Comparison of ENCODE assay signal across 22 cellular contexts in the genomic region with DNA sequence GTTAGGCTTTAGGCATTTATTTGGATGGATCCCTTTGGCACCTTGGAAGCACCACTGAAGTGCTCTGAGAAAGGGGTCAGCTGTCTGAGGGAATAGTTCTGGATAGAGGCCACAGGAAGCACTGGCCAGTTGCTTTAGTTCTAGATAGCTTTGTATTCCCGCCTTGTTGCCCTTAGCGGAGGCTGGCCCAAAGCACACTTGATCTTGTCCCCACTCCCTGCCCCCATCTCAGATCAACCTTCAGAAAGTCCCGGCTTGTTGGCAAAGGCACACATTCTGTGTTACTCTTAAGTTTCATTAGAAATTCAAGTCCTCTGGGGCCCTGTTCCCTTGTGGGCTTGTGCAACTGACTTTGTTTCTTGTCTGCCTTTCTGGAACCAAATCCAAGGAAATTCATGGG. TPM values are rescaled to one million over a fixed set of nuclear protein-coding genes. Genes with fewer than 3 reads are reported as not detected.
DNase-seq lines count a peak whose midpoint lies in the region; ATAC-seq and TF ChIP-seq lines count a peak whose summit lies in the region.
"Had no signal": no experiment of that assay in that cellular context is flagged by ENCODE, and none has a peak within 500 bp of the region (broad histone marks: within the 10 kb centered on the region; RNA-seq: fewer than 3 reads in every experiment).

No MANE protein-coding gene starts in this region.

- no peak overlapping the region for H3K9ac ChIP-seq in HUES64 (ENCODE audit: low read depth, low read length)

- ATAC-seq in thoracic aorta (ENCODE audit: insufficient number of reproducible peaks, low FRiP score, low read depth), result no peak
- no peak for ATAC-seq in GM18867 (IDR thresholded peaks at IDR 0.05; ENCODE audit: unreplicated experiment)
- ATAC-seq: PC-3, SK-N-SH treated with all-trans-retinoic acid at 6 μM for 48 hours had no signal

- DNase-seq in ELF-1 (ENCODE audit: low read depth, low spot score) (peak; percentile 1), mesenteric fat pad (ENCODE audit: low spot score) (peak; percentile 74), thoracic aorta (ENCODE audit: low spot score) (no peak), HK-2 (ENCODE audit: unreplicated experiment) (no peak), NCI-H1092 (lab: John Stamatoyannopoulos, UW) (no peak)
- DNase-seq: AML-193, COR-L47, DMS 273 treated with DMSO at 0.1 percent for 48 hours, DND-41, H7, HFFc6, NCI-H1105 treated with DMSO at 0.1 percent for 48 hours, NCI-H1694 treated with DMSO at 0.1 percent for 48 hours, NCI-H2227 treated with DMSO at 0.1 percent for 48 hours, NCI-H524, PC-3, RPMI8226, SIG-M5 had no signal

- WGBS in HUES64, result 66% methylated on average over 3 of the region's 3 CpGs

- TF ChIP-seq CTCF in thoracic aorta (IDR thresholded peaks at IDR 0.05), result no peak

- H3K27ac ChIP-seq in HUES64 (ENCODE audit: low read depth, low read length) (peak overlapping the region; percentile 28; the same call in 1 of the 2 replicates), thoracic aorta (peak overlapping the region; percentile 20 to 50)

- H3K36me3 ChIP-seq in HUES64 (ENCODE audit: insufficient read depth, low read length) (peaks cover 40% of the 10 kb centered on the region), thoracic aorta (peaks cover 29% of the 10 kb centered on the region)

- H3K27me3 ChIP-seq in HUES64 (ENCODE audit: insufficient read depth, low read length) (no peaks in the 10 kb centered on the region), thoracic aorta (replicated peaks; ENCODE audit: insufficient read depth) (no peaks in the 10 kb centered on the region)

- H3K9me3 ChIP-seq in HUES64 (ENCODE audit: insufficient read depth, low read depth, low read length), result no peaks in the 10 kb centered on the region
- H3K9me3 ChIP-seq in thoracic aorta, result no peaks in the 10 kb centered on the region

- H3K4me1 ChIP-seq in HUES64 (ENCODE audit: insufficient read depth, low read length) (peaks cover 9% of the 10 kb centered on the region; the same call in 1 of the 2 replicates), thoracic aorta (ENCODE audit: control insufficient read depth in 1 of 2, low read depth in 2 of 2) (peaks cover 4 to 24% of the 10 kb centered on the region in 2 donors)

- H3K4me3 ChIP-seq in HUES64 (ENCODE audit: low read length) (no peak overlapping the region), thoracic aorta (no peak overlapping the region)

RNA-seq across cellular contexts. Expression of a gene that starts 15.2 kb away (rescaled TPM):
- 3.9 TPM for polyA plus RNA-seq in HUES64 (2013, experiment 1 of 2)
- 4.6 TPM for polyA plus RNA-seq in HUES64 (2013, experiment 2 of 2)
- total RNA-seq in mesenteric fat pad (126 TPM), thoracic aorta (10 to 100 TPM; 77.0 to 82.0 TPM)
- polyA plus RNA-seq: CD14-positive monocyte had no signal

RNA-seq across cellular contexts. Expression of a gene that starts 35.8 kb away (rescaled TPM):
- not detected for polyA plus RNA-seq in HUES64 (2013, experiment 1 of 2)
- 0.57 TPM for polyA plus RNA-seq in HUES64 (2013, experiment 2 of 2)
- not detected for total RNA-seq in mesenteric fat pad
- total RNA-seq in thoracic aorta, result under 1 TPM in 1 of 2 donors, not detected in 1; 0.41 TPM
- total RNA-seq: HFFc6, PC-3 had no signal
- polyA plus RNA-seq: CD14-positive monocyte had no signal

Comparison
In these comparisons a context has a peak if more than half of its experiments do, and no peak if none do; other contexts are left out.
1. DNase-seq: peak in ELF-1 (single experiment) and mesenteric fat pad (single experiment); none in thoracic aorta (single experiment), HK-2 (single experiment) and NCI-H1092 (single experiment).